In the genomic region with DNA sequence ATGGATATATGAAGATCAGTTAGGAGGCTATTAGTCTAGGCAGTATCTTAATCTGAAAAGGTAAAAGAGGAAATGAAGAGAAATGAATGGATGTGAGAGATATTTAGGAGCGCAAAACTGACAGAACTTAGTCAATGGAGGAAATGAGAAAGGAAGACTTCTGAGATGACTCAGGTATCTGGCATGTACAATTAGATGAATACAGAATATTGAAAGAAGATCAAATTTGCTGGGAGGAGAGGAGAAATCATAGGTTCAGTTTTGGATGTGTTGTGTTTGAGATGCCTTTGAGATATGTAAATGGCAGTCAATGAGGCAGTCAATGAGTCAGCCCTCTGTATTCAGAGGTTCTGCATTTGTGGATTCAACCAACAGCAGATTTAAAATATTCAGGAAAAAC, we compare ENCODE assay signal across 16 cellular contexts. TPM values are rescaled to one million over a fixed set of nuclear protein-coding genes. Genes with fewer than 3 reads are reported as not detected.
A peak's percentile ranks its signal among the peaks of the same experiment; 100 is the strongest.
DNase-seq lines count a peak whose midpoint lies in the region; ATAC-seq and TF ChIP-seq lines count a peak whose summit lies in the region.
"Had no signal": no experiment of that assay in that cellular context is flagged by ENCODE, and none has a peak within 500 bp of the region (broad histone marks: within the 10 kb centered on the region; RNA-seq: fewer than 3 reads in every experiment).

No MANE protein-coding gene starts in this region.

- peaks cover 2% of the 10 kb centered on the region; the same call in 2 of the 3 replicates for H3K9me3 Mint-ChIP-seq in GM23338
- H3K9me3 Mint-ChIP-seq in T-helper 2 cell treated with Interferon-gamma antibody and Interleukin-4, amounts not matched to agents 5 μg/mL and 100 μg/mL, for 36 hours, result peaks cover 7% of the 10 kb centered on the region

- no peak overlapping the region for H3K27ac ChIP-seq in GM23338 (ENCODE audit: low read depth)
- H3K27ac ChIP-seq in psoas muscle, result no peak overlapping the region
- H3K27ac ChIP-seq in coronary artery, result no peak overlapping the region
- H3K27ac ChIP-seq in uterus, result no peak overlapping the region
- H3K27ac ChIP-seq: cardiac muscle cell, heart right ventricle, SJSA1, transverse colon had no signal

- H4K20me1 ChIP-seq in GM23338 (replicated peaks; ENCODE audit: insufficient read depth), result no peaks in the 10 kb centered on the region

- DNase-seq in EH (ENCODE audit: low read depth) (peak; percentile 51), GM23338 (ENCODE audit: low spot score) (no peak), fibroblast of the aortic adventitia (ENCODE audit: low read depth) (peak; percentile 9), psoas muscle (no peak), coronary artery (ENCODE audit: low spot score) (no peak), uterus (no peak)
- no peak for DNase-seq in T-helper 2 cell treated with Interferon-gamma antibody and Interleukin-4, amounts not matched to agents 5 μg/mL and 100 μg/mL, for 36 hours (ENCODE audit: low spot score)
- DNase-seq in stimulated activated CD4-positive, alpha-beta T cell treated with anti-CD3 and anti-CD28 coated beads, Interleukin-4, amount 100 ng/mL, for 1 hour, result no peak
- DNase-seq: DMS153; heart right ventricle; MM.1S; naive B cell; stimulated activated CD4-positive, alpha-beta T cell treated with anti-CD3 and anti-CD28 coated beads, Interleukin-2, amount 100 ng/mL, for 24 hours; transverse colon had no signal

- intact Hi-C loops in psoas muscle (cut with DNase I), result no loop called here
- intact Hi-C loops in uterus (cut with DNase I; ENCODE audit: low total_unique reads), result no loop called here

- no peak for ATAC-seq in GM23338
- no peak for ATAC-seq in psoas muscle
- ATAC-seq: heart right ventricle had no signal

- peaks cover 43% of the 10 kb centered on the region for H3K36me3 Mint-ChIP-seq in GM23338 (ENCODE audit: low read depth)
- H3K36me3 Mint-ChIP-seq in T-helper 2 cell treated with Interferon-gamma antibody and Interleukin-4, amounts not matched to agents 5 μg/mL and 100 μg/mL, for 36 hours (ENCODE audit: low read depth), result peaks cover 69% of the 10 kb centered on the region

- H3K4me1 ChIP-seq in GM23338 (ENCODE audit: insufficient read depth) (no peaks in the 10 kb centered on the region), psoas muscle (no peaks in the 10 kb centered on the region), uterus (no peaks in the 10 kb centered on the region)
- H3K4me1 ChIP-seq: heart right ventricle, transverse colon had no signal

- 98 to 100% (median 100%) methylated on average over 1 of the region's 1 CpG for WGBS in psoas muscle, 3 donors

- H3K4me2 ChIP-seq in GM23338, result no peak overlapping the region

- H3K27me3 ChIP-seq in GM23338 (ENCODE audit: insufficient read depth) (no peaks in the 10 kb centered on the region), psoas muscle (ENCODE audit: insufficient read depth in 3 of 3, low read length in 2 of 3) (no peaks in the 10 kb centered on the region), uterus (no peaks in the 10 kb centered on the region)
- H3K27me3 ChIP-seq: cardiac muscle cell, heart right ventricle, SJSA1, transverse colon had no signal

- H3K27ac Mint-ChIP-seq in GM23338, result peak overlapping the region; percentile 25
- peak overlapping the region; percentile 15 for H3K27ac Mint-ChIP-seq in T-helper 2 cell treated with Interferon-gamma antibody and Interleukin-4, amounts not matched to agents 5 μg/mL and 100 μg/mL, for 36 hours

- H3K4me3 ChIP-seq in GM23338 (no peak overlapping the region), fibroblast of the aortic adventitia (ENCODE audit: low read depth, low read length) (no peak overlapping the region), psoas muscle (no peak overlapping the region), coronary artery (no peak overlapping the region), uterus (no peak overlapping the region)
- H3K4me3 ChIP-seq: cardiac muscle cell, heart right ventricle, SJSA1, transverse colon had no signal

- no peak overlapping the region for H2AFZ ChIP-seq in GM23338

- TF ChIP-seq CTCF in GM23338 (conservative IDR thresholded peaks at IDR 0.05; ENCODE audit: low read depth in 2 of 2) (no peak), fibroblast of the aortic adventitia (IDR thresholded peaks at IDR 0.05; ENCODE audit: insufficient read depth, low read length) (no peak), psoas muscle (IDR thresholded peaks at IDR 0.05) (no peak), coronary artery (IDR thresholded peaks at IDR 0.05) (no peak), uterus (IDR thresholded peaks at IDR 0.05) (no peak)

- no peaks in the 10 kb centered on the region for H3F3A ChIP-seq in GM23338 (replicated peaks; ENCODE audit: low read depth)

- H3K9me3 ChIP-seq in psoas muscle (no peaks in the 10 kb centered on the region), uterus (no peaks in the 10 kb centered on the region)
- H3K9me3 ChIP-seq: heart right ventricle, SJSA1, transverse colon had no signal

- no peaks in the 10 kb centered on the region; the same call in 1 of the 2 replicates for H3K79me2 ChIP-seq in GM23338 (replicated peaks; ENCODE audit: insufficient read depth)

- H3K27me3 Mint-ChIP-seq in GM23338 (ENCODE audit: insufficient read depth, low read depth, poor library complexity), result peaks cover 4% of the 10 kb centered on the region
- no peaks in the 10 kb centered on the region for H3K27me3 Mint-ChIP-seq in T-helper 2 cell treated with Interferon-gamma antibody and Interleukin-4, amounts not matched to agents 5 μg/mL and 100 μg/mL, for 36 hours (ENCODE audit: low read depth)
- H3K27me3 Mint-ChIP-seq: naive B cell had no signal

- 0 out of 2 replicates have a peak, but pooled peaks cover 4% of the 10 kb centered on the region for H3K9me2 ChIP-seq in GM23338 (ENCODE audit: insufficient read depth)

- H3K36me3 ChIP-seq in GM23338 (ENCODE audit: insufficient read depth) (peaks cover 21% of the 10 kb centered on the region), psoas muscle (ENCODE audit: insufficient read depth in 1 of 2, low read depth in 1 of 2) (peaks cover 2 to 57% of the 10 kb centered on the region in 2 donors), uterus (no peaks in the 10 kb centered on the region)
- H3K36me3 ChIP-seq: SJSA1, transverse colon had no signal

- no peak overlapping the region for H3K4me3 Mint-ChIP-seq in GM23338
- no peak overlapping the region for H3K4me3 Mint-ChIP-seq in T-helper 2 cell treated with Interferon-gamma antibody and Interleukin-4, amounts not matched to agents 5 μg/mL and 100 μg/mL, for 36 hours
- H3K4me3 Mint-ChIP-seq: naive B cell had no signal

- H3K4me1 Mint-ChIP-seq in GM23338, result no peaks in the 10 kb centered on the region
- H3K4me1 Mint-ChIP-seq in T-helper 2 cell treated with Interferon-gamma antibody and Interleukin-4, amounts not matched to agents 5 μg/mL and 100 μg/mL, for 36 hours (ENCODE audit: low read depth), result peaks cover 37% of the 10 kb centered on the region

- no peak for TF ChIP-seq POLR2A in uterus (IDR thresholded peaks at IDR 0.05)

TF ChIP-seq in GM23338, 12 proteins besides CTCF, POLR2A, EP300 and RAD21:
- TF ChIP-seq JUNB (IDR thresholded peaks at IDR 0.05; ENCODE audit: unreplicated experiment) (no peak), CREB1 (CRISPR knock-in tag; IDR thresholded peaks at IDR 0.05; ENCODE audit: low read depth) (no peak), POLR2AphosphoS5 (IDR thresholded peaks at IDR 0.05; ENCODE audit: low read depth) (no peak), ZNF114 (CRISPR knock-in tag; IDR thresholded peaks at IDR 0.05) (no peak), NANOG (IDR thresholded peaks at IDR 0.05; ENCODE audit: borderline replicate concordance) (no peak), ETS1 (IDR thresholded peaks at IDR 0.05) (no peak)
- TF ChIP-seq, protein P1, sequence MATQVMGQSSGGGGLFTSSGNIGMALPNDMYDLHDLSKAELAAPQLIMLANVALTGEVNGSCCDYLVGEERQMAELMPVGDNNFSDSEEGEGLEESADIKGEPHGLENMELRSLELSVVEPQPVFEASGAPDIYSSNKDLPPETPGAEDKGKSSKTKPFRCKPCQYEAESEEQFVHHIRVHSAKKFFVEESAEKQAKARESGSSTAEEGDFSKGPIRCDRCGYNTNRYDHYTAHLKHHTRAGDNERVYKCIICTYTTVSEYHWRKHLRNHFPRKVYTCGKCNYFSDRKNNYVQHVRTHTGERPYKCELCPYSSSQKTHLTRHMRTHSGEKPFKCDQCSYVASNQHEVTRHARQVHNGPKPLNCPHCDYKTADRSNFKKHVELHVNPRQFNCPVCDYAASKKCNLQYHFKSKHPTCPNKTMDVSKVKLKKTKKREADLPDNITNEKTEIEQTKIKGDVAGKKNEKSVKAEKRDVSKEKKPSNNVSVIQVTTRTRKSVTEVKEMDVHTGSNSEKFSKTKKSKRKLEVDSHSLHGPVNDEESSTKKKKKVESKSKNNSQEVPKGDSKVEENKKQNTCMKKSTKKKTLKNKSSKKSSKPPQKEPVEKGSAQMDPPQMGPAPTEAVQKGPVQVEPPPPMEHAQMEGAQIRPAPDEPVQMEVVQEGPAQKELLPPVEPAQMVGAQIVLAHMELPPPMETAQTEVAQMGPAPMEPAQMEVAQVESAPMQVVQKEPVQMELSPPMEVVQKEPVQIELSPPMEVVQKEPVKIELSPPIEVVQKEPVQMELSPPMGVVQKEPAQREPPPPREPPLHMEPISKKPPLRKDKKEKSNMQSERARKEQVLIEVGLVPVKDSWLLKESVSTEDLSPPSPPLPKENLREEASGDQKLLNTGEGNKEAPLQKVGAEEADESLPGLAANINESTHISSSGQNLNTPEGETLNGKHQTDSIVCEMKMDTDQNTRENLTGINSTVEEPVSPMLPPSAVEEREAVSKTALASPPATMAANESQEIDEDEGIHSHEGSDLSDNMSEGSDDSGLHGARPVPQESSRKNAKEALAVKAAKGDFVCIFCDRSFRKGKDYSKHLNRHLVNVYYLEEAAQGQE (IDR thresholded peaks at IDR 0.05; ENCODE audit: unreplicated experiment), result no peak

RNA-seq across cellular contexts. Expression of gene GAB2, which starts 42.8 kb away (rescaled TPM):
- 6.9 and 10.8 TPM in 2 replicates for total RNA-seq in GM23338 (2014; rRNA removed; shearing (Covaris generic))
- 2.0 and 2.5 TPM in 2 replicates for polyA plus RNA-seq in GM23338 (2016; fragmentation: Nextera tagmentation; extraction: Ambion mirVana)
- 13.7 and 16.4 TPM in 2 replicates for total RNA-seq in fibroblast of the aortic adventitia (ENCODE audit: low replicate concordance)
- total RNA-seq in psoas muscle, result 1 to 10 TPM; 4.7 to 6.3 (median 6.0) TPM
- 1 to 10 TPM; 2.7 to 3.7 (median 2.9) TPM for polyA plus RNA-seq in psoas muscle
- 10 to 100 TPM; 15.9 to 82.3 (median 21.1) TPM for total RNA-seq in uterus

Comparison
In these comparisons a context has a peak if more than half of its experiments do, and no peak if none do; other contexts are left out.
1. DNase-seq: peak in EH (single experiment) and fibroblast of the aortic adventitia (single experiment); none in GM23338 (single experiment), T-helper 2 cell treated with Interferon-gamma antibody and Interleukin-4, amounts not matched to agents 5 μg/mL and 100 μg/mL, for 36 hours (single experiment), psoas muscle (0 of 2), coronary artery (single experiment), stimulated activated CD4-positive, alpha-beta T cell treated with anti-CD3 and anti-CD28 coated beads, Interleukin-4, amount 100 ng/mL, for 1 hour (single experiment) and uterus (0 of 2).